ENCODE assay signal across 3 cellular contexts in genomic region chr2:185628985-185629384, GRCh38.
TF ChIP-seq lines count a peak whose summit lies in the region.

No MANE protein-coding gene starts in this region.

TF ChIP-seq in SK-N-SH, 30 proteins besides CTCF, POLR2A, EP300 and RAD21 (continued from another document):
- no peak for TF ChIP-seq ELF1 (IDR thresholded peaks at IDR 0.05)
- no peak for TF ChIP-seq RFX5 (IDR thresholded peaks at IDR 0.05; ENCODE audit: low read length)
- TF ChIP-seq PBX3 (IDR thresholded peaks at IDR 0.05), result no peak
- TF ChIP-seq MAX (IDR thresholded peaks at IDR 0.05; ENCODE audit: low read depth), result no peak

TF ChIP-seq in SK-N-SH treated with all-trans-retinoic acid at 6 μM for 48 hours, 23 proteins besides CTCF, POLR2A, EP300 and RAD21 (continued from another document):
- no peak for TF ChIP-seq CSRNP3 (CRISPR knock-in tag; IDR thresholded peaks at IDR 0.05)
- TF ChIP-seq TSHZ2 (CRISPR knock-in tag; IDR thresholded peaks at IDR 0.05), result no peak
- no peak for TF ChIP-seq PPARA (CRISPR knock-in tag; IDR thresholded peaks at IDR 0.05; ENCODE audit: borderline replicate concordance)
- no peak for TF ChIP-seq ISL1 (CRISPR knock-in tag; IDR thresholded peaks at IDR 0.05)
- TF ChIP-seq TOX (CRISPR knock-in tag; IDR thresholded peaks at IDR 0.05; ENCODE audit: borderline replicate concordance), result no peak
- TF ChIP-seq ZFP30 (CRISPR knock-in tag; IDR thresholded peaks at IDR 0.05), result no peak
- no peak for TF ChIP-seq BACH2 (CRISPR knock-in tag; IDR thresholded peaks at IDR 0.05; ENCODE audit: borderline replicate concordance)
- TF ChIP-seq, protein P1, sequence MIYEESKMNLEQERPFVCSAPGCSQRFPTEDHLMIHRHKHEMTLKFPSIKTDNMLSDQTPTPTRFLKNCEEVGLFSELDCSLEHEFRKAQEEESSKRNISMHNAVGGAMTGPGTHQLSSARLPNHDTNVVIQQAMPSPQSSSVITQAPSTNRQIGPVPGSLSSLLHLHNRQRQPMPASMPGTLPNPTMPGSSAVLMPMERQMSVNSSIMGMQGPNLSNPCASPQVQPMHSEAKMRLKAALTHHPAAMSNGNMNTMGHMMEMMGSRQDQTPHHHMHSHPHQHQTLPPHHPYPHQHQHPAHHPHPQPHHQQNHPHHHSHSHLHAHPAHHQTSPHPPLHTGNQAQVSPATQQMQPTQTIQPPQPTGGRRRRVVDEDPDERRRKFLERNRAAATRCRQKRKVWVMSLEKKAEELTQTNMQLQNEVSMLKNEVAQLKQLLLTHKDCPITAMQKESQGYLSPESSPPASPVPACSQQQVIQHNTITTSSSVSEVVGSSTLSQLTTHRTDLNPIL (CRISPR knock-in tag; IDR thresholded peaks at IDR 0.05; ENCODE audit: low read depth), result no peak
- TF ChIP-seq TCF4 (CRISPR knock-in tag; IDR thresholded peaks at IDR 0.05; ENCODE audit: borderline replicate concordance), result no peak
- TF ChIP-seq GLIS3 (CRISPR knock-in tag; IDR thresholded peaks at IDR 0.05), result no peak
- no peak for TF ChIP-seq ESRRG (CRISPR knock-in tag; IDR thresholded peaks at IDR 0.05)
- no peak for TF ChIP-seq CSDC2 (CRISPR knock-in tag; IDR thresholded peaks at IDR 0.05)
- no peak for TF ChIP-seq RARB (CRISPR knock-in tag; IDR thresholded peaks at IDR 0.05)
TF ChIP-seq in SK-N-SH treated with all-trans-retinoic acid at 6 μM for 48 hours: peak in this region for 0.

TF ChIP-seq in WTC11, 78 proteins besides CTCF, POLR2A, EP300 and RAD21 (continued from another document):
- TF ChIP-seq, protein P2, sequence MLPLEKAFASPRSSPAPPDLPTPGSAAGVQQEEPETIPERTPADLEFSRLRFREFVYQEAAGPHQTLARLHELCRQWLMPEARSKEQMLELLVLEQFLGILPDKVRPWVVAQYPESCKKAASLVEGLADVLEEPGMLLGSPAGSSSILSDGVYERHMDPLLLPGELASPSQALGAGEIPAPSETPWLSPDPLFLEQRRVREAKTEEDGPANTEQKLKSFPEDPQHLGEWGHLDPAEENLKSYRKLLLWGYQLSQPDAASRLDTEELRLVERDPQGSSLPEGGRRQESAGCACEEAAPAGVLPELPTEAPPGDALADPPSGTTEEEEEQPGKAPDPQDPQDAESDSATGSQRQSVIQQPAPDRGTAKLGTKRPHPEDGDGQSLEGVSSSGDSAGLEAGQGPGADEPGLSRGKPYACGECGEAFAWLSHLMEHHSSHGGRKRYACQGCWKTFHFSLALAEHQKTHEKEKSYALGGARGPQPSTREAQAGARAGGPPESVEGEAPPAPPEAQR (CRISPR knock-in tag; IDR thresholded peaks at IDR 0.05), result no peak
- TF ChIP-seq, protein P3, sequence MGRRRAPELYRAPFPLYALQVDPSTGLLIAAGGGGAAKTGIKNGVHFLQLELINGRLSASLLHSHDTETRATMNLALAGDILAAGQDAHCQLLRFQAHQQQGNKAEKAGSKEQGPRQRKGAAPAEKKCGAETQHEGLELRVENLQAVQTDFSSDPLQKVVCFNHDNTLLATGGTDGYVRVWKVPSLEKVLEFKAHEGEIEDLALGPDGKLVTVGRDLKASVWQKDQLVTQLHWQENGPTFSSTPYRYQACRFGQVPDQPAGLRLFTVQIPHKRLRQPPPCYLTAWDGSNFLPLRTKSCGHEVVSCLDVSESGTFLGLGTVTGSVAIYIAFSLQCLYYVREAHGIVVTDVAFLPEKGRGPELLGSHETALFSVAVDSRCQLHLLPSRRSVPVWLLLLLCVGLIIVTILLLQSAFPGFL (CRISPR knock-in tag; IDR thresholded peaks at IDR 0.05; ENCODE audit: borderline replicate concordance), result no peak
- TF ChIP-seq FOXP1 (CRISPR knock-in tag; IDR thresholded peaks at IDR 0.05; ENCODE audit: borderline replicate concordance) (no peak), FOXJ3 (CRISPR knock-in tag; IDR thresholded peaks at IDR 0.05; ENCODE audit: borderline replicate concordance) (no peak), ZNF317 (CRISPR knock-in tag; IDR thresholded peaks at IDR 0.05; ENCODE audit: borderline replicate concordance, low read depth) (no peak), ZNF138 (CRISPR knock-in tag; conservative IDR thresholded peaks at IDR 0.05) (no peak), AR (CRISPR knock-in tag; IDR thresholded peaks at IDR 0.05) (no peak)
- TF ChIP-seq, protein P4, sequence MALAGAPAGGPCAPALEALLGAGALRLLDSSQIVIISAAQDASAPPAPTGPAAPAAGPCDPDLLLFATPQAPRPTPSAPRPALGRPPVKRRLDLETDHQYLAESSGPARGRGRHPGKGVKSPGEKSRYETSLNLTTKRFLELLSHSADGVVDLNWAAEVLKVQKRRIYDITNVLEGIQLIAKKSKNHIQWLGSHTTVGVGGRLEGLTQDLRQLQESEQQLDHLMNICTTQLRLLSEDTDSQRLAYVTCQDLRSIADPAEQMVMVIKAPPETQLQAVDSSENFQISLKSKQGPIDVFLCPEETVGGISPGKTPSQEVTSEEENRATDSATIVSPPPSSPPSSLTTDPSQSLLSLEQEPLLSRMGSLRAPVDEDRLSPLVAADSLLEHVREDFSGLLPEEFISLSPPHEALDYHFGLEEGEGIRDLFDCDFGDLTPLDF (CRISPR knock-in tag; IDR thresholded peaks at IDR 0.05), result no peak
- TF ChIP-seq, protein P5, sequence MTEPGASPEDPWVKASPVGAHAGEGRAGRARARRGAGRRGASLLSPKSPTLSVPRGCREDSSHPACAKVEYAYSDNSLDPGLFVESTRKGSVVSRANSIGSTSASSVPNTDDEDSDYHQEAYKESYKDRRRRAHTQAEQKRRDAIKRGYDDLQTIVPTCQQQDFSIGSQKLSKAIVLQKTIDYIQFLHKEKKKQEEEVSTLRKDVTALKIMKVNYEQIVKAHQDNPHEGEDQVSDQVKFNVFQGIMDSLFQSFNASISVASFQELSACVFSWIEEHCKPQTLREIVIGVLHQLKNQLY (CRISPR knock-in tag; IDR thresholded peaks at IDR 0.05), result no peak
